27 cellular contexts compared by ENCODE assay signal in genomic region chr4:142130636-142131035, GRCh38.
DNase-seq lines count a peak whose midpoint lies in the region; ATAC-seq, FAIRE-seq and TF ChIP-seq lines count a peak whose summit lies in the region.
"Had no signal": no experiment of that assay in that cellular context is flagged by ENCODE, and none has a peak within 500 bp of the region (broad histone marks: within the 10 kb centered on the region; RNA-seq: fewer than 3 reads in every experiment).

No MANE protein-coding gene starts in this region.

- no TSS peak for BruUV-seq in PC-3 (replicated peaks; lab: Mats Ljungman, UMichigan)

- WGBS in gastroesophageal sphincter (ENCODE audit: low coverage in 1 of 2), 2 donors: 20 to 25% methylated on average over 1 of the region's 1 CpG
- WGBS in small intestine, 3 donors: 45 to 52% (median 48%) methylated on average over 1 of the region's 1 CpG

- H3K4me1 Mint-ChIP-seq in activated CD4-positive, alpha-beta memory T cell treated with anti-CD3 and anti-CD28 coated beads for 36 hours (ENCODE audit: low read depth): peaks cover 26% of the 10 kb centered on the region
- peaks cover 7% of the 10 kb centered on the region for H3K4me1 Mint-ChIP-seq in activated CD4-positive, alpha-beta memory T cell treated with anti-CD3 and anti-CD28 coated beads, Interleukin-2, amount 10 ng/mL, durations not matched to agents 7 days and 5 days
- H3K4me1 Mint-ChIP-seq: IgD-negative memory B cell had no signal

- H3K9me2 ChIP-seq in PC-3 (replicated peaks; ENCODE audit: low read length): no peaks in the 10 kb centered on the region

- POLR2A ChIA-PET in activated CD4-positive, alpha-beta memory T cell treated with anti-CD3 and anti-CD28 coated beads for 36 hours (lab: Charles Lee): no interaction called here
- POLR2A ChIA-PET in activated CD4-positive, alpha-beta memory T cell treated with anti-CD3 and anti-CD28 coated beads, Interleukin-2, amount 10 ng/mL, durations not matched to agents 7 days and 5 days (lab: Charles Lee): no interaction called here
- POLR2A ChIA-PET in PC-3 (lab: Charles Lee; ENCODE audit: unreplicated experiment): no interaction called here

- H3K27me3 ChIP-seq in PC-3 (ENCODE audit: low read length) (no peaks in the 10 kb centered on the region), gastroesophageal sphincter (no peaks in the 10 kb centered on the region), small intestine (ENCODE audit: control insufficient read depth in 2 of 2, insufficient read depth in 2 of 2, low read length in 2 of 2) (no peaks in the 10 kb centered on the region)
- H3K27me3 ChIP-seq: BLaER1 treated with 17β-estradiol and CSF1 and Interleukin-3, amounts not matched to agents 10 nM and 100 nM; heart left ventricle had no signal

- no peak for TF ChIP-seq POLR2A in gastroesophageal sphincter (IDR thresholded peaks at IDR 0.05)

- no peak overlapping the region for H3K9ac ChIP-seq in PC-3 (ENCODE audit: low read length)
- H3K9ac ChIP-seq: BLaER1 treated with 17β-estradiol and CSF1 and Interleukin-3, amounts not matched to agents 10 nM and 100 nM had no signal

- H3K27ac ChIP-seq in PC-3 (ENCODE audit: low read length): no peak overlapping the region
- peak overlapping the region in 3 of 4 donors; percentile 7 to 72 (median 33) for H3K27ac ChIP-seq in gastroesophageal sphincter
- no peak overlapping the region for H3K27ac ChIP-seq in small intestine (ENCODE audit: low read depth in 1 of 2, low read length in 1 of 2)
- H3K27ac ChIP-seq: BLaER1 treated with 17β-estradiol and CSF1 and Interleukin-3, amounts not matched to agents 10 nM and 100 nM; HL-60; PC-9; WERI-Rb-1 had no signal

- H3K79me2 ChIP-seq in PC-3 (ENCODE audit: low read length): no peaks in the 10 kb centered on the region

- no peak overlapping the region for H3K4me3 Mint-ChIP-seq in activated CD4-positive, alpha-beta memory T cell treated with anti-CD3 and anti-CD28 coated beads for 36 hours
- H3K4me3 Mint-ChIP-seq in activated CD4-positive, alpha-beta memory T cell treated with anti-CD3 and anti-CD28 coated beads, Interleukin-2, amount 10 ng/mL, durations not matched to agents 7 days and 5 days: no peak overlapping the region

- CTCF ChIA-PET in activated CD4-positive, alpha-beta memory T cell treated with anti-CD3 and anti-CD28 coated beads for 36 hours (lab: Charles Lee): no interaction called here
- CTCF ChIA-PET in activated CD4-positive, alpha-beta memory T cell treated with anti-CD3 and anti-CD28 coated beads, Interleukin-2, amount 10 ng/mL, durations not matched to agents 7 days and 5 days (lab: Charles Lee): no interaction called here
- CTCF ChIA-PET in PC-3 (lab: Charles Lee): no interaction called here

- DNase-seq in activated CD4-positive, alpha-beta memory T cell treated with anti-CD3 and anti-CD28 coated beads for 36 hours: no peak
- DNase-seq in activated CD4-positive, alpha-beta memory T cell treated with anti-CD3 and anti-CD28 coated beads, Interleukin-2, amount 10 ng/mL, durations not matched to agents 7 days and 5 days: no peak
- DNase-seq in PC-3 (no peak), small intestine (peak; percentile 22), foreskin melanocyte (no peak)
- DNase-seq: activated CD8-positive, alpha-beta memory T cell treated with anti-CD3 and anti-CD28 coated beads for 24 hours; amniotic stem cell; central memory CD4-positive, alpha-beta T cell; effector CD4-positive, alpha-beta T cell; heart left ventricle; MM.1S; NCI-H146; NCI-H2171; NCI-H748 treated with DMSO at 0.1 percent for 48 hours; stimulated activated CD4-positive, alpha-beta T cell treated with anti-CD3 and anti-CD28 coated beads, Interleukin-2, amount 100 ng/mL, for 24 hours; T-helper 1 cell; WERI-Rb-1 had no signal

- TF ChIP-seq CTCF in PC-3 (conservative IDR thresholded peaks at IDR 0.05; ENCODE audit: low read depth, low read length): no peak
- no peak for TF ChIP-seq CTCF in gastroesophageal sphincter (IDR thresholded peaks at IDR 0.05)

- FAIRE-seq in small intestine (lab: Jason Lieb, UNC): peak; percentile 19
- FAIRE-seq: A204.1 had no signal

- ATAC-seq in PC-3 (peak; percentile 45), gastroesophageal sphincter (no peak), GM21423 (IDR thresholded peaks at IDR 0.05; ENCODE audit: unreplicated experiment) (no peak), HG03439 (IDR thresholded peaks at IDR 0.05; ENCODE audit: unreplicated experiment) (no peak)
- ATAC-seq: heart left ventricle, sciatic nerve had no signal

- no peaks in the 10 kb centered on the region for H3K36me3 ChIP-seq in PC-3 (ENCODE audit: low read depth, low read length)
- H3K36me3 ChIP-seq in gastroesophageal sphincter: no peaks in the 10 kb centered on the region
- no peaks in the 10 kb centered on the region for H3K36me3 ChIP-seq in small intestine (ENCODE audit: control insufficient read depth in 2 of 2, insufficient read depth in 2 of 2, low read length in 2 of 2)
- H3K36me3 ChIP-seq: BLaER1 treated with 17β-estradiol and CSF1 and Interleukin-3, amounts not matched to agents 10 nM and 100 nM; WERI-Rb-1 had no signal

- peaks cover 3% of the 10 kb centered on the region for H3K36me3 Mint-ChIP-seq in activated CD4-positive, alpha-beta memory T cell treated with anti-CD3 and anti-CD28 coated beads for 36 hours
- peaks cover 5% of the 10 kb centered on the region for H3K36me3 Mint-ChIP-seq in activated CD4-positive, alpha-beta memory T cell treated with anti-CD3 and anti-CD28 coated beads, Interleukin-2, amount 10 ng/mL, durations not matched to agents 7 days and 5 days (ENCODE audit: low read depth)
- H3K36me3 Mint-ChIP-seq: IgD-negative memory B cell had no signal

- no peak for TF ChIP-seq EP300 in gastroesophageal sphincter (IDR thresholded peaks at IDR 0.05)

- H3K4me1 ChIP-seq in PC-3 (ENCODE audit: insufficient read depth, low read length): peaks cover 17% of the 10 kb centered on the region
- H3K4me1 ChIP-seq in gastroesophageal sphincter: peaks cover 0 to 48% (median 8%) of the 10 kb centered on the region in 3 donors
- peaks cover 1 to 2% of the 10 kb centered on the region in 2 donors for H3K4me1 ChIP-seq in small intestine (ENCODE audit: control insufficient read depth in 2 of 2, insufficient read depth in 1 of 2, low read depth in 1 of 2, low read length in 1 of 2)

- no peak overlapping the region for H2AFZ ChIP-seq in PC-3 (ENCODE audit: low read length)
- H2AFZ ChIP-seq: PC-9 had no signal

- no peak overlapping the region for H3K4me2 ChIP-seq in PC-3 (ENCODE audit: low read length)
- H3K4me2 ChIP-seq: BLaER1 treated with 17β-estradiol and CSF1 and Interleukin-3, amounts not matched to agents 10 nM and 100 nM; PC-9 had no signal

- H3K9me3 Mint-ChIP-seq in activated CD4-positive, alpha-beta memory T cell treated with anti-CD3 and anti-CD28 coated beads for 36 hours: no peaks in the 10 kb centered on the region
- H3K9me3 Mint-ChIP-seq in activated CD4-positive, alpha-beta memory T cell treated with anti-CD3 and anti-CD28 coated beads, Interleukin-2, amount 10 ng/mL, durations not matched to agents 7 days and 5 days: no peaks in the 10 kb centered on the region
- H3K9me3 Mint-ChIP-seq: IgD-negative memory B cell had no signal

- no peaks in the 10 kb centered on the region for H4K20me1 ChIP-seq in PC-3 (ENCODE audit: low read length)
- H4K20me1 ChIP-seq: BLaER1 treated with 17β-estradiol and CSF1 and Interleukin-3, amounts not matched to agents 10 nM and 100 nM had no signal

- H3F3A ChIP-seq in PC-3 (ENCODE audit: low read length, unreplicated experiment): no peaks in the 10 kb centered on the region

- peak overlapping the region; percentile 74 for H3K27ac Mint-ChIP-seq in activated CD4-positive, alpha-beta memory T cell treated with anti-CD3 and anti-CD28 coated beads for 36 hours
- H3K27ac Mint-ChIP-seq in activated CD4-positive, alpha-beta memory T cell treated with anti-CD3 and anti-CD28 coated beads, Interleukin-2, amount 10 ng/mL, durations not matched to agents 7 days and 5 days: no peak overlapping the region
- H3K27ac Mint-ChIP-seq: IgD-negative memory B cell had no signal

- intact Hi-C loops in activated CD4-positive, alpha-beta memory T cell treated with anti-CD3 and anti-CD28 coated beads for 36 hours (cut with micrococcal nuclease): no loop called here
- intact Hi-C loops in PC-3 (cut with micrococcal nuclease): no loop called here

- H3K4me3 ChIP-seq in PC-3 (ENCODE audit: low read length): no peak overlapping the region
- no peak overlapping the region for H3K4me3 ChIP-seq in gastroesophageal sphincter
- no peak overlapping the region for H3K4me3 ChIP-seq in small intestine (ENCODE audit: low read depth in 1 of 2, low read length in 2 of 2)
- H3K4me3 ChIP-seq: BLaER1 treated with 17β-estradiol and CSF1 and Interleukin-3, amounts not matched to agents 10 nM and 100 nM; heart left ventricle; lung; PC-9 had no signal

- H3K27me3 Mint-ChIP-seq in activated CD4-positive, alpha-beta memory T cell treated with anti-CD3 and anti-CD28 coated beads for 36 hours: no peaks in the 10 kb centered on the region
- H3K27me3 Mint-ChIP-seq in activated CD4-positive, alpha-beta memory T cell treated with anti-CD3 and anti-CD28 coated beads, Interleukin-2, amount 10 ng/mL, durations not matched to agents 7 days and 5 days: no peaks in the 10 kb centered on the region

- no peaks in the 10 kb centered on the region for H3K9me3 ChIP-seq in PC-3 (ENCODE audit: low read length)
- no peaks in the 10 kb centered on the region for H3K9me3 ChIP-seq in gastroesophageal sphincter
- H3K9me3 ChIP-seq in small intestine (ENCODE audit: control insufficient read depth, low read depth): no peaks in the 10 kb centered on the region
- H3K9me3 ChIP-seq: BLaER1 treated with 17β-estradiol and CSF1 and Interleukin-3, amounts not matched to agents 10 nM and 100 nM; heart left ventricle had no signal

Comparison
In these comparisons a context has a peak if more than half of its experiments do, and no peak if none do; other contexts are left out.
1. H3K27ac ChIP-seq: peak in gastroesophageal sphincter (3 of 4); none in PC-3 (single experiment) and small intestine (0 of 2).